Comparison of ENCODE assay signal across 16 cellular contexts in genomic region chr22:36577019-36577418, GRCh38. TPM values are rescaled to one million over a fixed set of nuclear protein-coding genes. Genes with fewer than 3 reads are reported as not detected.
DNase-seq lines count a peak whose midpoint lies in the region; ATAC-seq and TF ChIP-seq lines count a peak whose summit lies in the region.
"Had no signal": no experiment of that assay in that cellular context is flagged by ENCODE, and none has a peak within 500 bp of the region (broad histone marks: within the 10 kb centered on the region; RNA-seq: fewer than 3 reads in every experiment).

No MANE protein-coding gene starts in this region.

- H3K36me3 ChIP-seq in spleen: no peaks in the 10 kb centered on the region
- H3K36me3 ChIP-seq: BLaER1, gastrocnemius medialis had no signal

- DNase-seq in AG04449 (ENCODE audit: low read depth, low spot score): peak; percentile 85
- peak; percentile 60 for DNase-seq in HPDE6-E6E7 (ENCODE audit: extremely low spot score)
- DNase-seq in amniotic stem cell (lab: John Stamatoyannopoulos, UW): peak; percentile 46
- peak; percentile 83 to 90 for DNase-seq in foreskin keratinocyte
- no peak for DNase-seq in spleen
- DNase-seq in natural killer cell: no peak
- DNase-seq in T-helper 17 cell: no peak
- no peak for DNase-seq in NCI-H748 (lab: John Stamatoyannopoulos, UW; ENCODE audit: unreplicated experiment)
- DNase-seq: central memory CD4-positive, alpha-beta T cell; gastrocnemius medialis; GF-D8; left colon; NCI-H774 had no signal

- TF ChIP-seq POLR2A in spleen (IDR thresholded peaks at IDR 0.05): no peak

- H3K9me3 Mint-ChIP-seq in natural killer cell: no peaks in the 10 kb centered on the region
- H3K9me3 Mint-ChIP-seq: neural crest cell had no signal

- no peaks in the 10 kb centered on the region for H3K9me3 ChIP-seq in spleen
- no peaks in the 10 kb centered on the region for H3K9me3 ChIP-seq in T-helper 17 cell (ENCODE audit: control insufficient read depth, low read length, poor library complexity, severe bottlenecking)
- H3K9me3 ChIP-seq: BLaER1, gastrocnemius medialis had no signal

- H3K4me3 ChIP-seq in AG04449 (ENCODE audit: low read depth, low read length): no peak overlapping the region
- H3K4me3 ChIP-seq in spleen: no peak overlapping the region
- H3K4me3 ChIP-seq: BLaER1, gastrocnemius medialis, SK-N-MC had no signal

- WGBS in spleen, 5 donors: 73 to 84% (median 82%) methylated on average over 12 to 13 of the region's 13 CpGs

- H3K27me3 ChIP-seq in foreskin keratinocyte: peaks cover 12% of the 10 kb centered on the region
- H3K27me3 ChIP-seq in spleen (replicated peaks in 1 of 7): peaks cover 0 to 25% (median 0%) of the 10 kb centered on the region in 7 donors
- H3K27me3 ChIP-seq: BLaER1 had no signal

- TF ChIP-seq CTCF in AG04449 (IDR thresholded peaks at IDR 0.05; ENCODE audit: insufficient read depth, low read length, missing control alignments) (no peak), foreskin keratinocyte (conservative IDR thresholded peaks at IDR 0.05) (no peak), spleen (IDR thresholded peaks at IDR 0.05 in 8 of 11, conservative IDR thresholded peaks at IDR 0.05 in 3 of 11) (no peak), natural killer cell (IDR thresholded peaks at IDR 0.05) (no peak)

- H3K4me1 ChIP-seq in foreskin keratinocyte (no peaks in the 10 kb centered on the region), spleen (no peaks in the 10 kb centered on the region)
- H3K4me1 ChIP-seq: BLaER1, gastrocnemius medialis had no signal

- intact Hi-C loops in spleen (cut with DNase I; ENCODE audit: low total_unique reads): no loop called here
- intact Hi-C loops in natural killer cell (cut with micrococcal nuclease): no loop called here

- CTCF ChIA-PET in AG04449 (lab: Yijun Ruan, JAX): interaction anchor here (0.7 to 1.4 kb wide), 3 partner anchors 8 to 197 kb away, joined by 3 read pairs; no protein-coding TSS in a partner anchor

- H3K27ac Mint-ChIP-seq in natural killer cell (no peak overlapping the region), T-helper 17 cell (no peak overlapping the region)

- H3K4me1 Mint-ChIP-seq in natural killer cell: no peaks in the 10 kb centered on the region
- H3K4me1 Mint-ChIP-seq in T-helper 17 cell: peaks cover 3% of the 10 kb centered on the region

- POLR2A ChIA-PET in AG04449 (lab: Yijun Ruan, JAX): interaction anchor here (1.6 kb wide), 1 partner anchor 47 kb away, joined by 5 read pairs; no protein-coding TSS in a partner anchor

- H3K27me3 Mint-ChIP-seq in natural killer cell (ENCODE audit: low read depth in 2 of 2): peaks cover 0 to 5% of the 10 kb centered on the region in 2 donors
- H3K27me3 Mint-ChIP-seq in T-helper 17 cell: peaks cover 60% of the 10 kb centered on the region

- H3K27ac ChIP-seq in foreskin keratinocyte (no peak overlapping the region), spleen (no peak overlapping the region)
- H3K27ac ChIP-seq: BLaER1, gastrocnemius medialis, SK-N-MC had no signal

- H3K4me3 Mint-ChIP-seq in natural killer cell (no peak overlapping the region), T-helper 17 cell (no peak overlapping the region)
- H3K4me3 Mint-ChIP-seq: neural crest cell had no signal

- peak; percentile 71 for ATAC-seq in foreskin keratinocyte
- no peak for ATAC-seq in natural killer cell
- ATAC-seq in T-helper 17 cell: no peak
- ATAC-seq: gastrocnemius medialis, left colon had no signal

- H3K36me3 Mint-ChIP-seq in natural killer cell (no peaks in the 10 kb centered on the region), T-helper 17 cell (ENCODE audit: low read depth) (no peaks in the 10 kb centered on the region)

RNA-seq across cellular contexts. Expression of gene EIF3D, which starts 48.1 kb away (rescaled TPM):
- total RNA-seq in foreskin keratinocyte (264 and 268 TPM in 2 replicates), spleen (100 to 1,000 TPM; 194 to 428 (median 215) TPM), natural killer cell (100 to 1,000 TPM; 205 to 251 (median 215) TPM), T-helper 17 cell (100 to 1,000 TPM; 231 to 239 TPM)
- polyA plus RNA-seq in foreskin keratinocyte (258 and 261 TPM in 2 replicates), spleen (100 to 1,000 TPM; 212 to 282 (median 240) TPM)

Comparison
In these comparisons a context has a peak if more than half of its experiments do, and no peak if none do; other contexts are left out.
1. DNase-seq: peak in AG04449 (single experiment), HPDE6-E6E7 (single experiment), amniotic stem cell (single experiment) and foreskin keratinocyte (2 of 2); none in spleen (single experiment), natural killer cell (single experiment), T-helper 17 cell (0 of 3) and NCI-H748 (single experiment).